ENCODE assay signal across 12 cellular contexts in genomic region chr20:53678990-53679596, GRCh38.
DNase-seq lines count a peak whose midpoint lies in the region; ATAC-seq and TF ChIP-seq lines count a peak whose summit lies in the region.
"Had no signal": no experiment of that assay in that cellular context is flagged by ENCODE, and none has a peak within 500 bp of the region (broad histone marks: within the 10 kb centered on the region; RNA-seq: fewer than 3 reads in every experiment).

No MANE protein-coding gene starts in this region.

- peak overlapping the region; percentile 52 for H3K56ac ChIP-seq in mesendoderm (ENCODE audit: low read length)

- peaks cover 6% of the 10 kb centered on the region for H3K4me1 Mint-ChIP-seq in T-helper 17 cell
- peaks cover 13 to 28% of the 10 kb centered on the region in 2 donors for H3K4me1 Mint-ChIP-seq in stimulated activated naive B cell treated with anti-CD40 and anti-IgM and Interleukin-4, amounts not matched to agents 10 μg/mL and 1 μg/mL and 100 μg/mL, for 72 hours
- H3K4me1 Mint-ChIP-seq: central memory CD8-positive, alpha-beta T cell had no signal

- H3K27ac Mint-ChIP-seq in T-helper 17 cell = no peak overlapping the region
- H3K27ac Mint-ChIP-seq in stimulated activated naive B cell treated with anti-CD40 and anti-IgM and Interleukin-4, amounts not matched to agents 10 μg/mL and 1 μg/mL and 100 μg/mL, for 72 hours = no peak overlapping the region

- TF ChIP-seq CTCF in A673 (conservative IDR thresholded peaks at IDR 0.05; ENCODE audit: low read depth, low read length) = no peak; the same call in 1 of the 2 replicates

- no peaks in the 10 kb centered on the region for H3K27me3 Mint-ChIP-seq in T-helper 17 cell
- H3K27me3 Mint-ChIP-seq in stimulated activated naive B cell treated with anti-CD40 and anti-IgM and Interleukin-4, amounts not matched to agents 10 μg/mL and 1 μg/mL and 100 μg/mL, for 72 hours = no peaks in the 10 kb centered on the region
- H3K27me3 Mint-ChIP-seq: central memory CD8-positive, alpha-beta T cell had no signal

- intact Hi-C loops in A673 (cut with micrococcal nuclease; ENCODE audit: unreplicated experiment) = loop anchor here (5.0 kb wide), 2 partner anchors 82 to 148 kb away; no protein-coding TSS in a partner anchor

- no peak overlapping the region for H3K4me3 Mint-ChIP-seq in T-helper 17 cell
- no peak overlapping the region for H3K4me3 Mint-ChIP-seq in stimulated activated naive B cell treated with anti-CD40 and anti-IgM and Interleukin-4, amounts not matched to agents 10 μg/mL and 1 μg/mL and 100 μg/mL, for 72 hours
- H3K4me3 Mint-ChIP-seq: central memory CD8-positive, alpha-beta T cell had no signal

- H2BK15ac ChIP-seq in mesendoderm (replicated peaks; ENCODE audit: low read depth) = no peak overlapping the region

- POLR2A ChIA-PET in A673 (lab: Charles Lee; ENCODE audit: low non-redundant PET) = no interaction called here

- H3K27me3 ChIP-seq in A673 (replicated peaks; ENCODE audit: insufficient read depth, low read depth, low read length, poor library complexity) (no peaks in the 10 kb centered on the region), HAP-1 (ENCODE audit: low read depth) (no peaks in the 10 kb centered on the region), adipocyte (replicated peaks; ENCODE audit: control insufficient read depth, insufficient read depth, low read length) (no peaks in the 10 kb centered on the region), mesendoderm (ENCODE audit: insufficient read depth, low read length, poor library complexity) (no peaks in the 10 kb centered on the region)

- DNase-seq in A673 (ENCODE audit: low spot score) (peak; percentile 41), HAP-1 (ENCODE audit: low spot score in 2 of 2) (peak; percentile 39 to 89), adipocyte (ENCODE audit: low read depth) (peak; percentile 63), mesendoderm (no peak), T-helper 17 cell (no peak)
- DNase-seq in stimulated activated naive B cell treated with anti-CD40 and anti-IgM and Interleukin-4, amounts not matched to agents 10 μg/mL and 1 μg/mL and 100 μg/mL, for 72 hours = no peak
- DNase-seq: COR-L47 had no signal

- H3K36me3 Mint-ChIP-seq in T-helper 17 cell (ENCODE audit: low read depth) = no peaks in the 10 kb centered on the region
- H3K36me3 Mint-ChIP-seq in stimulated activated naive B cell treated with anti-CD40 and anti-IgM and Interleukin-4, amounts not matched to agents 10 μg/mL and 1 μg/mL and 100 μg/mL, for 72 hours = no peaks in the 10 kb centered on the region

- H3K9ac ChIP-seq in adipocyte (ENCODE audit: low read length) (no peak overlapping the region), mesendoderm (ENCODE audit: low read length) (no peak overlapping the region)

- no peaks in the 10 kb centered on the region for H3K79me2 ChIP-seq in mesendoderm (ENCODE audit: control insufficient read depth, insufficient read depth, low read length)

- H3K4me1 ChIP-seq in A673 (ENCODE audit: insufficient read depth, low read length, poor library complexity, severe bottlenecking) (peaks cover 35% of the 10 kb centered on the region), HAP-1 (peaks cover 33% of the 10 kb centered on the region), adipocyte (ENCODE audit: control insufficient read depth, insufficient read depth, low read length) (peaks cover 26% of the 10 kb centered on the region), mesendoderm (ENCODE audit: control insufficient read depth, low read depth, low read length) (peaks cover 10% of the 10 kb centered on the region)

- H4K8ac ChIP-seq in mesendoderm (ENCODE audit: low read depth, low read length) = no peak overlapping the region

- H3K27ac ChIP-seq in A673 (ENCODE audit: low read depth, low read length, poor library complexity, severe bottlenecking) (peak overlapping the region; percentile 60), mesendoderm (ENCODE audit: low read depth, low read length) (no peak overlapping the region)
- H3K27ac ChIP-seq: thoracic aorta had no signal

- no peaks in the 10 kb centered on the region for H3K36me3 ChIP-seq in A673 (ENCODE audit: insufficient read depth, low read length, poor library complexity, severe bottlenecking)
- no peaks in the 10 kb centered on the region for H3K36me3 ChIP-seq in HAP-1 (replicated peaks)
- H3K36me3 ChIP-seq in adipocyte (ENCODE audit: control insufficient read depth, insufficient read depth, low read length, severe bottlenecking) = no peaks in the 10 kb centered on the region
- H3K36me3 ChIP-seq in mesendoderm (ENCODE audit: control insufficient read depth, insufficient read depth, low read length) = no peaks in the 10 kb centered on the region
- H3K36me3 ChIP-seq: thoracic aorta had no signal

- H3K4ac ChIP-seq in mesendoderm (ENCODE audit: low read depth, low read length) = no peak overlapping the region

- H3K4me2 ChIP-seq in mesendoderm (ENCODE audit: low read length) = no peak overlapping the region

- peaks cover 0 to 1% of the 10 kb centered on the region in 2 donors for H3K9me3 Mint-ChIP-seq in stimulated activated naive B cell treated with anti-CD40 and anti-IgM and Interleukin-4, amounts not matched to agents 10 μg/mL and 1 μg/mL and 100 μg/mL, for 72 hours
- H3K9me3 Mint-ChIP-seq: central memory CD8-positive, alpha-beta T cell; T-helper 1 cell treated with Interleukin-12 subunit alpha and Interleukin-12 subunit beta and Interleukin-4 antibody, amounts not matched to agents 30 μg/mL and 1 μg/mL, for 36 hours had no signal

- WGBS in mesendoderm (ENCODE audit: extremely low coverage, insufficient coverage, low lambda C conversion rate) = no CpG with 5 or more reads among the region's 3 CpGs

- BruUV-seq in A673 (replicated peaks; lab: Mats Ljungman, UMichigan) = no TSS peak

- H2AK5ac ChIP-seq in mesendoderm (ENCODE audit: low read length) = no peak overlapping the region

- H2BK120ac ChIP-seq in mesendoderm (ENCODE audit: low read depth, low read length) = no peak overlapping the region

- H3K18ac ChIP-seq in mesendoderm (ENCODE audit: low read length) = no peak overlapping the region

- ATAC-seq in GM19395 (IDR thresholded peaks at IDR 0.05; ENCODE audit: unreplicated experiment) (no peak), T-helper 17 cell (no peak), HG03280 (IDR thresholded peaks at IDR 0.05; ENCODE audit: unreplicated experiment) (no peak)
- ATAC-seq in stimulated activated naive B cell treated with anti-CD40 and anti-IgM and Interleukin-4, amounts not matched to agents 10 μg/mL and 1 μg/mL and 100 μg/mL, for 72 hours (replicated peaks) = no peak

- H2BK5ac ChIP-seq in mesendoderm (ENCODE audit: low read length) = no peak overlapping the region

- CTCF ChIA-PET in A673 (lab: Charles Lee) = no interaction called here

- no peak overlapping the region for H3K23ac ChIP-seq in mesendoderm (ENCODE audit: low read length)

- no peaks in the 10 kb centered on the region for H3K79me1 ChIP-seq in mesendoderm (ENCODE audit: low read length)

- H3K9me3 ChIP-seq in A673 (ENCODE audit: low read depth, low read length, poor library complexity, severe bottlenecking) = no peaks in the 10 kb centered on the region
- H3K9me3 ChIP-seq in HAP-1 = no peaks in the 10 kb centered on the region
- H3K9me3 ChIP-seq in adipocyte (ENCODE audit: control insufficient read depth, low read length) = no peaks in the 10 kb centered on the region
- no peaks in the 10 kb centered on the region for H3K9me3 ChIP-seq in T-helper 17 cell (ENCODE audit: control insufficient read depth, low read length, poor library complexity, severe bottlenecking)
- H3K9me3 ChIP-seq: thoracic aorta had no signal

- in situ Hi-C loops in HAP-1 (cut with MboI; ENCODE audit: low sequenced_read_pairs) = no loop called here

- H4K5ac ChIP-seq in mesendoderm (ENCODE audit: low read length) = no peak overlapping the region

- H3K4me3 ChIP-seq in A673 (ENCODE audit: low read depth, low read length, poor library complexity, severe bottlenecking) (peak overlapping the region; percentile 24), HAP-1 (no peak overlapping the region), adipocyte (ENCODE audit: low read length) (no peak overlapping the region), mesendoderm (ENCODE audit: low read length) (no peak overlapping the region)
- H3K4me3 ChIP-seq: thoracic aorta had no signal

Comparison
In these comparisons a context has a peak if more than half of its experiments do, and no peak if none do; other contexts are left out.
1. DNase-seq: peak in A673 (single experiment), HAP-1 (2 of 2) and adipocyte (single experiment); none in mesendoderm (single experiment), T-helper 17 cell (0 of 3) and stimulated activated naive B cell treated with anti-CD40 and anti-IgM and Interleukin-4, amounts not matched to agents 10 μg/mL and 1 μg/mL and 100 μg/mL, for 72 hours (single experiment).